ENCODE assay signal across 8 cellular contexts in genomic region chr6:161498359-161498758, GRCh38.
DNase-seq lines count a peak whose midpoint lies in the region; ATAC-seq, FAIRE-seq and TF ChIP-seq lines count a peak whose summit lies in the region.

No MANE protein-coding gene starts in this region.

- no peak overlapping the region for H2BK20ac ChIP-seq in H9 (ENCODE audit: low read depth, low read length, poor library complexity, severe bottlenecking)

- H3K4me3 ChIP-seq in A549 (no peak overlapping the region), uterus (no peak overlapping the region)

- no peak overlapping the region for H4K5ac ChIP-seq in H9 (ENCODE audit: insufficient read length, low read depth, low read length)

- peak; percentile 48 for TF ChIP-seq CTCF in A549 (IDR thresholded peaks at IDR 0.05)
- TF ChIP-seq CTCF in H9 (conservative IDR thresholded peaks at IDR 0.05): peak; percentile 76
- peak; percentile 70 for TF ChIP-seq CTCF in foreskin keratinocyte (conservative IDR thresholded peaks at IDR 0.05)
- no peak for TF ChIP-seq CTCF in uterus (IDR thresholded peaks at IDR 0.05)

- DNase-seq in A549 (ENCODE audit: low read depth in 1 of 2, low spot score in 1 of 2) (peak; percentile 18 to 68), H9 (peak; percentile 88), OCI-M1 (lab: John Stamatoyannopoulos, UW) (peak; percentile 59), foreskin keratinocyte (peak; percentile 17 to 32), KG1 (lab: John Stamatoyannopoulos, UW) (no peak), uterus (no peak)
- no peak for DNase-seq in activated naive CD4-positive, alpha-beta T cell treated with anti-CD3 and anti-CD28 coated beads for 36 hours

- no peaks in the 10 kb centered on the region for H3K4me1 ChIP-seq in A549
- no peaks in the 10 kb centered on the region for H3K4me1 ChIP-seq in H9 (ENCODE audit: insufficient read depth, low read length)
- no peaks in the 10 kb centered on the region for H3K4me1 ChIP-seq in foreskin keratinocyte
- no peaks in the 10 kb centered on the region for H3K4me1 ChIP-seq in uterus

- peaks cover 3 to 10% of the 10 kb centered on the region in 2 experiments for H3K4me1 Mint-ChIP-seq in H9
- H3K4me1 Mint-ChIP-seq in activated naive CD4-positive, alpha-beta T cell treated with anti-CD3 and anti-CD28 coated beads for 36 hours (ENCODE audit: low read depth): no peaks in the 10 kb centered on the region

- H2BK5ac ChIP-seq in H9 (ENCODE audit: insufficient read length, low read length): no peak overlapping the region

- FAIRE-seq in A549 (lab: Jason Lieb, UNC): no peak

- no peak overlapping the region for H3K23ac ChIP-seq in H9 (ENCODE audit: insufficient read length, low read depth, low read length)

- H3K27ac ChIP-seq in A549 (peak overlapping the region in 1 of 2 experiments; percentile 67; a peak in 3 of 6 replicates), H9 (ENCODE audit: insufficient read length, low read depth, low read length) (no peak overlapping the region), foreskin keratinocyte (no peak overlapping the region), uterus (no peak overlapping the region)

- no peak overlapping the region for H3K4me3 Mint-ChIP-seq in H9
- H3K4me3 Mint-ChIP-seq in activated naive CD4-positive, alpha-beta T cell treated with anti-CD3 and anti-CD28 coated beads for 36 hours: no peak overlapping the region

- intact Hi-C loops in activated naive CD4-positive, alpha-beta T cell treated with anti-CD3 and anti-CD28 coated beads for 36 hours (cut with micrococcal nuclease): no loop called here
- intact Hi-C loops in uterus (cut with DNase I; ENCODE audit: low total_unique reads): no loop called here

- H2BK12ac ChIP-seq in H9 (ENCODE audit: insufficient read length, low read depth, low read length): no peak overlapping the region

- no peaks in the 10 kb centered on the region for H3K9me3 ChIP-seq in A549
- H3K9me3 ChIP-seq in H9 (ENCODE audit: control insufficient read depth, low read depth, low read length): no peaks in the 10 kb centered on the region
- H3K9me3 ChIP-seq in uterus: no peaks in the 10 kb centered on the region

- peak; percentile 75 to 83 for TF ChIP-seq RAD21 in A549 (conservative IDR thresholded peaks at IDR 0.05 in 1 of 2, IDR thresholded peaks at IDR 0.05 in 1 of 2)

- no peak overlapping the region for H4K91ac ChIP-seq in H9 (ENCODE audit: insufficient read length, low read depth, low read length)

- no peak overlapping the region for H2BK120ac ChIP-seq in H9 (ENCODE audit: low read depth, low read length, poor library complexity, severe bottlenecking)

- H3K27me3 ChIP-seq in H9 (ENCODE audit: insufficient read depth, low read length) (no peaks in the 10 kb centered on the region), foreskin keratinocyte (no peaks in the 10 kb centered on the region), uterus (no peaks in the 10 kb centered on the region)

- CTCF ChIA-PET in A549 (lab: Yijun Ruan, JAX): interaction anchor here (0.7 to 5.0 kb wide), 12 partner anchors 9 to 335 kb away, joined by 3 to 48 read pairs (median 4); no protein-coding TSS in a partner anchor
- CTCF ChIA-PET in activated naive CD4-positive, alpha-beta T cell treated with anti-CD3 and anti-CD28 coated beads for 36 hours (lab: Charles Lee): interaction anchor here (0.5 to 0.9 kb wide), 4 partner anchors 64 to 327 kb away, joined by 3 to 4 read pairs (median 3); no protein-coding TSS in a partner anchor

- peaks cover 41% of the 10 kb centered on the region for H3K27me3 Mint-ChIP-seq in H9 (ENCODE audit: low read depth)
- H3K27me3 Mint-ChIP-seq in activated naive CD4-positive, alpha-beta T cell treated with anti-CD3 and anti-CD28 coated beads for 36 hours (ENCODE audit: low read depth): no peaks in the 10 kb centered on the region

- H3K4me2 ChIP-seq in A549 (no peak overlapping the region), H9 (ENCODE audit: insufficient read depth, insufficient read length, low read length) (no peak overlapping the region)

- no peaks in the 10 kb centered on the region for H3K36me3 ChIP-seq in uterus

- 52% methylated on average over 7 of the region's 7 CpGs for WGBS in A549 (ENCODE audit: missing lambda C conversion rate)
- WGBS in H9 (ENCODE audit: extremely low coverage, insufficient read length, low lambda C conversion rate): no CpG with 5 or more reads among the region's 7 CpGs

- POLR2A ChIA-PET in A549 (lab: Yijun Ruan, JAX): interaction anchor here (1.7 kb wide), 1 partner anchor 81 kb away, joined by 4 read pairs; no protein-coding TSS in a partner anchor

- H3K14ac ChIP-seq in H9 (ENCODE audit: insufficient read depth, low read length): no peak overlapping the region

- H3K79me1 ChIP-seq in H9 (ENCODE audit: insufficient read depth, low read depth, low read length, poor library complexity, severe bottlenecking): no peaks in the 10 kb centered on the region

- no peak overlapping the region for H2BK15ac ChIP-seq in H9 (ENCODE audit: low read depth, low read length)

- H3K9me3 Mint-ChIP-seq in H9: no peaks in the 10 kb centered on the region
- H3K9me3 Mint-ChIP-seq in activated naive CD4-positive, alpha-beta T cell treated with anti-CD3 and anti-CD28 coated beads for 36 hours: peaks cover 2% of the 10 kb centered on the region

- TF ChIP-seq EP300 in A549 (IDR thresholded peaks at IDR 0.05): no peak

- no peaks in the 10 kb centered on the region for H4K20me1 ChIP-seq in H9 (ENCODE audit: control insufficient read depth, insufficient read depth, insufficient read length)

- TF ChIP-seq POLR2A in A549 (IDR thresholded peaks at IDR 0.05; ENCODE audit: low read length) (no peak), uterus (IDR thresholded peaks at IDR 0.05) (no peak)

- peak; percentile 77 to 98 for ATAC-seq in A549
- ATAC-seq in foreskin keratinocyte: peak; percentile 85
- no peak for ATAC-seq in GM19397 (IDR thresholded peaks at IDR 0.05; ENCODE audit: unreplicated experiment)

- H3K18ac ChIP-seq in H9 (ENCODE audit: insufficient read length, low read depth, low read length): no peak overlapping the region

- H3T11ph ChIP-seq in H9 (ENCODE audit: low read length): no peak overlapping the region

- no peaks in the 10 kb centered on the region for H3K36me3 Mint-ChIP-seq in H9 (ENCODE audit: insufficient read depth in 1 of 3, low read depth in 3 of 3)
- no peaks in the 10 kb centered on the region for H3K36me3 Mint-ChIP-seq in activated naive CD4-positive, alpha-beta T cell treated with anti-CD3 and anti-CD28 coated beads for 36 hours (ENCODE audit: low read depth)

- H2AFZ ChIP-seq in H9 (ENCODE audit: low read length): no peak overlapping the region

- H3K27ac Mint-ChIP-seq in H9: no peak overlapping the region; a peak in 1 of 7 replicates
- no peak overlapping the region for H3K27ac Mint-ChIP-seq in activated naive CD4-positive, alpha-beta T cell treated with anti-CD3 and anti-CD28 coated beads for 36 hours

- H3K4ac ChIP-seq in H9 (ENCODE audit: low read depth, low read length): no peak overlapping the region

- H3K79me2 ChIP-seq in H9 (ENCODE audit: insufficient read depth, low read length): no peaks in the 10 kb centered on the region

- no peak overlapping the region for H2AK5ac ChIP-seq in H9 (ENCODE audit: insufficient read length, low read length)

- H4K8ac ChIP-seq in H9 (replicated peaks; ENCODE audit: insufficient read length, low read depth, low read length): no peak overlapping the region

- H3K9ac ChIP-seq in H9 (ENCODE audit: extremely low read depth, insufficient read length, low read length): no peak overlapping the region

- H3K23me2 ChIP-seq in H9 (ENCODE audit: insufficient read length, low read depth, low read length, poor library complexity, severe bottlenecking): no peaks in the 10 kb centered on the region

- no peak overlapping the region for H3K56ac ChIP-seq in H9 (ENCODE audit: insufficient read length, low read depth, low read length)

TF ChIP-seq in A549, 52 proteins besides CTCF, POLR2A, EP300 and RAD21:
- TF ChIP-seq FOSB (CRISPR knock-in tag; IDR thresholded peaks at IDR 0.05): no peak
- no peak for TF ChIP-seq HES2 (IDR thresholded peaks at IDR 0.05)
- TF ChIP-seq ATOH8 (CRISPR knock-in tag; IDR thresholded peaks at IDR 0.05; ENCODE audit: low read depth): no peak
- TF ChIP-seq MAX (IDR thresholded peaks at IDR 0.05): peak; percentile 38; the same call in 1 of the 2 replicates
- TF ChIP-seq, protein P1, sequence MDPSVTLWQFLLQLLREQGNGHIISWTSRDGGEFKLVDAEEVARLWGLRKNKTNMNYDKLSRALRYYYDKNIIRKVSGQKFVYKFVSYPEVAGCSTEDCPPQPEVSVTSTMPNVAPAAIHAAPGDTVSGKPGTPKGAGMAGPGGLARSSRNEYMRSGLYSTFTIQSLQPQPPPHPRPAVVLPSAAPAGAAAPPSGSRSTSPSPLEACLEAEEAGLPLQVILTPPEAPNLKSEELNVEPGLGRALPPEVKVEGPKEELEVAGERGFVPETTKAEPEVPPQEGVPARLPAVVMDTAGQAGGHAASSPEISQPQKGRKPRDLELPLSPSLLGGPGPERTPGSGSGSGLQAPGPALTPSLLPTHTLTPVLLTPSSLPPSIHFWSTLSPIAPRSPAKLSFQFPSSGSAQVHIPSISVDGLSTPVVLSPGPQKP (IDR thresholded peaks at IDR 0.05; ENCODE audit: low read depth, low read length): no peak
- peak; percentile 78 for TF ChIP-seq SMC3 (IDR thresholded peaks at IDR 0.05)

Comparison
In these comparisons a context has a peak if more than half of its experiments do, and no peak if none do; other contexts are left out.
1. DNase-seq: peak in A549 (2 of 2), H9 (single experiment), OCI-M1 (single experiment) and foreskin keratinocyte (2 of 2); none in activated naive CD4-positive, alpha-beta T cell treated with anti-CD3 and anti-CD28 coated beads for 36 hours (single experiment), KG1 (single experiment) and uterus (0 of 2).
2. CTCF ChIP-seq: peak in A549 (single experiment), H9 (single experiment) and foreskin keratinocyte (single experiment); none in uterus (0 of 4).